In the genomic region with DNA sequence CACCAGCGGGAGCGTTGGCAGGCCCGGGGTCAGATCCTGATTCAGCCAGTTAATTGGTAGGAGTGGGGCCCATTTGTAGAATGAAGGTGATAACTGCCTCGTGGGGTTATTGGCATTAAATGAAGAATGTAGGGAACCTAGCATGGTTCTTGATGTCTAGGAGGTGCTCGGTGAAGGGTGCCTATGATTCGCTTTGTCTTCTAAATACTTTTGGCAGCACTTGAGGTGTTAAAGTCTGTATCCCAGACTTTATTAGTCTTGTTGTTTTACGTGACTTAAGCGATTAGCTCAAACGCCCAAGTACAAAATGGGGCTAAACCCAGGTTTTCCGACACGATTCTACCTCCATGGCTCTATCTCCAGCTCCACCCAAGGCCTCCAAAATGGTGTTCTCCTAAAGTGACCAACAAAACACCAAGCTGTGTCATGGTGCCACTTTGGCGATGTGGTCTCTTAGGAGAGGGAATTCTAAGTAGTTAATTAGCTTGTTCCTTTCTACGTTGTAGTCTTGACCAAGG, we compare ENCODE assay signal across 8 cellular contexts. TPM values are rescaled to one million over a fixed set of nuclear protein-coding genes. Genes with fewer than 3 reads are reported as not detected.
DNase-seq lines count a peak whose midpoint lies in the region; ATAC-seq lines count a peak whose summit lies in the region.

No MANE protein-coding gene starts in this region.

- peaks cover 21% of the 10 kb centered on the region for H3K36me3 Mint-ChIP-seq in activated T-helper 17 cell treated with anti-CD3 and anti-CD28 coated beads, Interleukin-2, amount 50 U/mL, for 72 hours (ENCODE audit: low read depth)
- peaks cover 14 to 15% of the 10 kb centered on the region in 2 donors for H3K36me3 Mint-ChIP-seq in stimulated activated naive B cell treated with anti-CD40 and anti-IgM and Interleukin-4, amounts not matched to agents 10 μg/mL and 1 μg/mL and 100 μg/mL, for 72 hours

- peaks cover 25% of the 10 kb centered on the region for H3K4me1 Mint-ChIP-seq in activated T-helper 17 cell treated with anti-CD3 and anti-CD28 coated beads, Interleukin-2, amount 50 U/mL, for 72 hours
- peaks cover 16 to 39% of the 10 kb centered on the region in 2 donors for H3K4me1 Mint-ChIP-seq in stimulated activated naive B cell treated with anti-CD40 and anti-IgM and Interleukin-4, amounts not matched to agents 10 μg/mL and 1 μg/mL and 100 μg/mL, for 72 hours

- ATAC-seq in activated T-helper 17 cell treated with anti-CD3 and anti-CD28 coated beads, Interleukin-2, amount 50 U/mL, for 72 hours (replicated peaks) = no peak
- ATAC-seq in stimulated activated naive B cell treated with anti-CD40 and anti-IgM and Interleukin-4, amounts not matched to agents 10 μg/mL and 1 μg/mL and 100 μg/mL, for 72 hours (replicated peaks) = no peak
- no peak for ATAC-seq in HG02970 (IDR thresholded peaks at IDR 0.05; ENCODE audit: low FRiP score, unreplicated experiment)

- H3K27me3 Mint-ChIP-seq in activated T-helper 17 cell treated with anti-CD3 and anti-CD28 coated beads, Interleukin-2, amount 50 U/mL, for 72 hours = no peaks in the 10 kb centered on the region
- no peaks in the 10 kb centered on the region for H3K27me3 Mint-ChIP-seq in stimulated activated naive B cell treated with anti-CD40 and anti-IgM and Interleukin-4, amounts not matched to agents 10 μg/mL and 1 μg/mL and 100 μg/mL, for 72 hours

- H3K27ac Mint-ChIP-seq in activated T-helper 17 cell treated with anti-CD3 and anti-CD28 coated beads, Interleukin-2, amount 50 U/mL, for 72 hours = peak overlapping the region; percentile 79
- H3K27ac Mint-ChIP-seq in stimulated activated naive B cell treated with anti-CD40 and anti-IgM and Interleukin-4, amounts not matched to agents 10 μg/mL and 1 μg/mL and 100 μg/mL, for 72 hours = peak overlapping the region; percentile 84

- peak overlapping the region; percentile 79 for H3K4me3 ChIP-seq in iPS-20b (ENCODE audit: low read length)

- peak overlapping the region; percentile 81 for H3K4me3 Mint-ChIP-seq in activated T-helper 17 cell treated with anti-CD3 and anti-CD28 coated beads, Interleukin-2, amount 50 U/mL, for 72 hours
- peak overlapping the region; percentile 81 to 86 for H3K4me3 Mint-ChIP-seq in stimulated activated naive B cell treated with anti-CD40 and anti-IgM and Interleukin-4, amounts not matched to agents 10 μg/mL and 1 μg/mL and 100 μg/mL, for 72 hours

- H3K9me3 ChIP-seq in iPS-20b (ENCODE audit: insufficient read depth, low read depth, low read length) = no peaks in the 10 kb centered on the region

- peaks cover 16% of the 10 kb centered on the region; the same call in 1 of the 2 replicates for H3K4me1 ChIP-seq in iPS-20b (ENCODE audit: insufficient read depth, low read length)

- no peaks in the 10 kb centered on the region for H3K27me3 ChIP-seq in iPS-20b (ENCODE audit: insufficient read depth, low read length)

- peak overlapping the region; percentile 93 for H3K27ac ChIP-seq in iPS-20b (ENCODE audit: low read length)

- DNase-seq in NCI-H146 treated with DMSO at 0.1 percent for 48 hours (lab: John Stamatoyannopoulos, UW; ENCODE audit: unreplicated experiment) = peak; percentile 60
- no peak for DNase-seq in NCI-H146 (lab: John Stamatoyannopoulos, UW)
- no peak for DNase-seq in stimulated activated naive B cell treated with anti-CD40 and anti-IgM and Interleukin-4, amounts not matched to agents 10 μg/mL and 1 μg/mL and 100 μg/mL, for 72 hours
- DNase-seq in epidermal melanocyte (ENCODE audit: insufficient read length, low spot score) = no peak
- no peak for DNase-seq in NCI-H1436 (lab: John Stamatoyannopoulos, UW)

- H3K36me3 ChIP-seq in iPS-20b (ENCODE audit: insufficient read depth, low read depth, low read length) = peaks cover 11% of the 10 kb centered on the region

- H3K9ac ChIP-seq in iPS-20b (ENCODE audit: low read depth, low read length) = peak overlapping the region; percentile 91

- no peaks in the 10 kb centered on the region for H3K9me3 Mint-ChIP-seq in activated T-helper 17 cell treated with anti-CD3 and anti-CD28 coated beads, Interleukin-2, amount 50 U/mL, for 72 hours
- H3K9me3 Mint-ChIP-seq in stimulated activated naive B cell treated with anti-CD40 and anti-IgM and Interleukin-4, amounts not matched to agents 10 μg/mL and 1 μg/mL and 100 μg/mL, for 72 hours = no peaks in the 10 kb centered on the region

RNA-seq across cellular contexts. Expression of gene PPP4R1, which starts 1.0 kb away (rescaled TPM):
- total RNA-seq in activated T-helper 17 cell treated with anti-CD3 and anti-CD28 coated beads, Interleukin-2, amount 50 U/mL, for 72 hours = 10 to 100 TPM; 28.9 to 47.6 TPM
